In genomic region chr5:39001683-39002082, GRCh38 we compare ENCODE assay signal across 20 cellular contexts.
"Had no signal": no experiment of that assay in that cellular context is flagged by ENCODE, and none has a peak within 500 bp of the region (broad histone marks: within the 10 kb centered on the region; RNA-seq: fewer than 3 reads in every experiment).

No MANE protein-coding gene starts in this region.

- H3K27me3 ChIP-seq: heart right ventricle, upper lobe of left lung had no signal

- H3K36me3 ChIP-seq: thoracic aorta had no signal

- H3K27ac Mint-ChIP-seq: activated naive CD4-positive, alpha-beta T cell treated with anti-CD3 and anti-CD28 coated beads, Interleukin-2, amount 50 U/mL, for 72 hours; progenitor cell of endocrine pancreas had no signal

- H3K27ac ChIP-seq: heart right ventricle, thoracic aorta, upper lobe of left lung had no signal

- DNase-seq: activated CD4-positive, alpha-beta T cell treated with anti-CD3 and anti-CD28 coated beads for 1 hour; activated CD4-positive, alpha-beta T cell treated with anti-CD3 and anti-CD28 coated beads, Interleukin-2, amount 50 U/mL, for 4 hours; activated gamma-delta T cell; amniotic stem cell; cerebellar nuclear complex; cortex of kidney; foreskin fibroblast; heart right ventricle; left colon; mesenchymal stem cell; retina; stimulated activated CD4-positive, alpha-beta T cell treated with anti-CD3 and anti-CD28 coated beads, Interleukin-2, amount 100 ng/mL, for 48 hours; stimulated activated CD8-positive, alpha-beta memory T cell treated with anti-CD3 and anti-CD28 coated beads, Interleukin-4, amount 100 ng/mL, for 48 hours; stimulated activated naive CD4-positive, alpha-beta T cell treated with Interleukin-2 at 50 U/mL for 16 hours; T-helper 9 cell; upper lobe of left lung had no signal

- ATAC-seq: heart right ventricle, left colon, SK-N-SH treated with all-trans-retinoic acid at 6 μM for 48 hours had no signal

- H3K9me3 ChIP-seq: thoracic aorta, upper lobe of left lung had no signal

- H3K4me3 ChIP-seq: heart right ventricle, thoracic aorta, upper lobe of left lung had no signal

- H3K27me3 Mint-ChIP-seq: progenitor cell of endocrine pancreas had no signal
